9 cellular contexts compared by ENCODE assay signal in genomic region chr22:24244144-24244787, GRCh38. TPM values are rescaled to one million over a fixed set of nuclear protein-coding genes. Genes with fewer than 3 reads are reported as not detected.
DNase-seq lines count a peak whose midpoint lies in the region; ATAC-seq, FAIRE-seq and TF ChIP-seq lines count a peak whose summit lies in the region.
"Had no signal": no experiment of that assay in that cellular context is flagged by ENCODE, and none has a peak within 500 bp of the region (broad histone marks: within the 10 kb centered on the region; RNA-seq: fewer than 3 reads in every experiment).

No MANE protein-coding gene starts in this region.

- H2AFZ ChIP-seq in SK-N-SH (ENCODE audit: low read depth) = peak overlapping the region; percentile 1; the same call in 1 of the 2 replicates

- CTCF ChIA-PET in SK-N-SH (lab: Yijun Ruan, JAX) = interaction anchor here (0.7 to 5.6 kb wide), 5 partner anchors 28 to 377 kb away, joined by 3 to 94 read pairs (median 3); no protein-coding TSS in a partner anchor

- H3F3A ChIP-seq in SK-N-SH (replicated peaks; ENCODE audit: insufficient read depth) = peaks cover 3% of the 10 kb centered on the region

- H3K79me2 ChIP-seq in SK-N-SH (ENCODE audit: insufficient read depth) = no peaks in the 10 kb centered on the region

- H3K36me3 ChIP-seq in SK-N-SH (replicated peaks in 1 of 2; ENCODE audit: control insufficient read depth in 1 of 2, insufficient read depth in 2 of 2, low read length in 1 of 2) = no peaks in the 10 kb centered on the region
- H3K36me3 ChIP-seq in kidney (ENCODE audit: control insufficient read depth in 1 of 2, insufficient read depth in 2 of 2, low read length in 2 of 2) = no peaks in the 10 kb centered on the region
- H3K36me3 ChIP-seq in thoracic aorta = no peaks in the 10 kb centered on the region

- H4K20me1 ChIP-seq in SK-N-SH (ENCODE audit: insufficient read depth) = no peaks in the 10 kb centered on the region

- POLR2A ChIA-PET in SK-N-SH (lab: Yijun Ruan, JAX) = no interaction called here

- H3K27ac ChIP-seq in SK-N-SH (ENCODE audit: low read depth in 2 of 2, low read length in 1 of 2) (peak overlapping the region in 1 of 2 experiments; percentile 89; a peak in 2 of 4 replicates), kidney (ENCODE audit: low read depth in 2 of 2, low read length in 2 of 2) (peak overlapping the region; percentile 41 to 53), thoracic aorta (peak overlapping the region; percentile 20 to 63)

- in situ Hi-C loops in astrocyte of the cerebellum (cut with HindIII; ENCODE audit: low sequenced_read_pairs) = no loop called here

- intact Hi-C loops in kidney (cut with DNase I) = no loop called here

- no peak; the same call in 2 of the 3 replicates for ATAC-seq in SK-N-SH treated with all-trans-retinoic acid at 6 μM for 48 hours
- ATAC-seq in thoracic aorta (ENCODE audit: insufficient number of reproducible peaks, low FRiP score, low read depth) = no peak
- ATAC-seq in GM18517 (IDR thresholded peaks at IDR 0.05; ENCODE audit: unreplicated experiment) = no peak

- TF ChIP-seq CTCF in SK-N-SH (IDR thresholded peaks at IDR 0.05) (no peak), astrocyte of the cerebellum (IDR thresholded peaks at IDR 0.05; ENCODE audit: low read depth, low read length, missing control alignments) (no peak), kidney (IDR thresholded peaks at IDR 0.05; ENCODE audit: borderline replicate concordance, extremely low read depth, insufficient read depth) (no peak), thoracic aorta (IDR thresholded peaks at IDR 0.05) (no peak)

- peak; percentile 84 for DNase-seq in SK-N-SH
- no peak for DNase-seq in astrocyte of the cerebellum (ENCODE audit: low read depth)
- DNase-seq in kidney = peak; percentile 85
- DNase-seq in thoracic aorta (ENCODE audit: low spot score) = no peak
- DNase-seq in GM19239 (ENCODE audit: insufficient read length, low spot score) = no peak
- DNase-seq in HuH-7.5 (ENCODE audit: low spot score) = no peak

- no peaks in the 10 kb centered on the region for H3K9me2 ChIP-seq in SK-N-SH

- 69% methylated on average over 19 of the region's 19 CpGs for WGBS in SK-N-SH (ENCODE audit: low lambda C conversion rate)

- H3K9me3 ChIP-seq in SK-N-SH = no peaks in the 10 kb centered on the region
- H3K9me3 ChIP-seq in kidney (ENCODE audit: control insufficient read depth in 1 of 2, low read length in 2 of 2) = no peaks in the 10 kb centered on the region
- no peaks in the 10 kb centered on the region for H3K9me3 ChIP-seq in thoracic aorta

- H3K9ac ChIP-seq in SK-N-SH = no peak overlapping the region
- no peak overlapping the region for H3K9ac ChIP-seq in kidney (ENCODE audit: low read length in 2 of 2)

- FAIRE-seq in kidney (lab: Jason Lieb, UNC) = no peak
- no peak for FAIRE-seq in GM19239 (lab: Jason Lieb, UNC)
- FAIRE-seq: frontal cortex had no signal

- TF ChIP-seq RAD21 in SK-N-SH (IDR thresholded peaks at IDR 0.05; ENCODE audit: low read length) = no peak

- TF ChIP-seq EP300 in SK-N-SH (IDR thresholded peaks at IDR 0.05; ENCODE audit: borderline replicate concordance in 1 of 2, low read depth in 1 of 2, low read length in 1 of 2) = peak in 1 of 2 experiments; percentile 14; a peak in 1 of 4 replicates

- H3K4me2 ChIP-seq in SK-N-SH = no peak overlapping the region

- H3K4me3 ChIP-seq in SK-N-SH (ENCODE audit: low read depth in 2 of 2, low read length in 1 of 2) (no peak overlapping the region; a peak in 1 of 4 replicates), astrocyte of the cerebellum (ENCODE audit: low read depth, low read length) (peak overlapping the region; percentile 21), kidney (ENCODE audit: low read length in 2 of 2) (peak overlapping the region; percentile 43 to 56), thoracic aorta (peak overlapping the region; percentile 53)

- peaks cover 26 to 52% of the 10 kb centered on the region in 2 experiments; a peak in 3 of 4 replicates for H3K4me1 ChIP-seq in SK-N-SH (ENCODE audit: control insufficient read depth in 1 of 2, insufficient read depth in 2 of 2, low read depth in 1 of 2, low read length in 1 of 2)
- H3K4me1 ChIP-seq in kidney (ENCODE audit: control insufficient read depth in 1 of 2, insufficient read depth in 1 of 2, low read depth in 1 of 2, low read length in 2 of 2) = peaks cover 5 to 11% of the 10 kb centered on the region in 2 donors
- peaks cover 30 to 46% of the 10 kb centered on the region in 2 donors for H3K4me1 ChIP-seq in thoracic aorta (ENCODE audit: control insufficient read depth in 1 of 2, low read depth in 2 of 2)

- no peaks in the 10 kb centered on the region for H3K27me3 ChIP-seq in SK-N-SH (ENCODE audit: insufficient read depth)
- no peaks in the 10 kb centered on the region for H3K27me3 ChIP-seq in thoracic aorta (replicated peaks; ENCODE audit: insufficient read depth)

TF ChIP-seq in SK-N-SH, 30 proteins besides CTCF, POLR2A, EP300 and RAD21 (continues in another document):
- no peak for TF ChIP-seq TEAD4 (IDR thresholded peaks at IDR 0.05; ENCODE audit: borderline replicate concordance, insufficient read depth)
- no peak for TF ChIP-seq NRF1 (IDR thresholded peaks at IDR 0.05; ENCODE audit: low read depth, low read length)
- TF ChIP-seq MXI1 (IDR thresholded peaks at IDR 0.05; ENCODE audit: low read depth, low read length) = 0 out of 2 replicates have a peak, but pooled peaks have one; percentile 20
- TF ChIP-seq SIN3A (IDR thresholded peaks at IDR 0.05; ENCODE audit: borderline replicate concordance, low read depth, low read length) = no peak
- TF ChIP-seq JUND (IDR thresholded peaks at IDR 0.05) = no peak
- peak; percentile 70; the same call in 1 of the 2 replicates for TF ChIP-seq GATA2 (CRISPR knock-in tag; IDR thresholded peaks at IDR 0.05)
- 0 out of 2 replicates have a peak, but pooled peaks have one; percentile 17 for TF ChIP-seq TCF12 (IDR thresholded peaks at IDR 0.05)
- no peak for TF ChIP-seq YY1 (IDR thresholded peaks at IDR 0.05; ENCODE audit: low read depth)
- TF ChIP-seq ZBTB33 (IDR thresholded peaks at IDR 0.05; ENCODE audit: borderline replicate concordance, low read depth) = no peak
- no peak for TF ChIP-seq POLR2AphosphoS5 (IDR thresholded peaks at IDR 0.05; ENCODE audit: low read depth, low read length)

TF ChIP-seq in SK-N-SH treated with all-trans-retinoic acid at 6 μM for 48 hours, 23 proteins besides CTCF, POLR2A, EP300 and RAD21 (continues in another document):
- TF ChIP-seq TCF4 (CRISPR knock-in tag; IDR thresholded peaks at IDR 0.05; ENCODE audit: borderline replicate concordance) (no peak), BACH2 (CRISPR knock-in tag; IDR thresholded peaks at IDR 0.05; ENCODE audit: borderline replicate concordance) (no peak), ZFP30 (CRISPR knock-in tag; IDR thresholded peaks at IDR 0.05) (no peak), RARB (CRISPR knock-in tag; IDR thresholded peaks at IDR 0.05) (no peak), CSDC2 (CRISPR knock-in tag; IDR thresholded peaks at IDR 0.05) (no peak), ZFP3 (CRISPR knock-in tag; IDR thresholded peaks at IDR 0.05) (no peak), ZNF70 (CRISPR knock-in tag; IDR thresholded peaks at IDR 0.05) (no peak), PPARA (CRISPR knock-in tag; IDR thresholded peaks at IDR 0.05; ENCODE audit: borderline replicate concordance) (no peak), CSRNP3 (CRISPR knock-in tag; IDR thresholded peaks at IDR 0.05) (no peak), ISL1 (CRISPR knock-in tag; IDR thresholded peaks at IDR 0.05) (no peak), ARNTL (CRISPR knock-in tag; IDR thresholded peaks at IDR 0.05; ENCODE audit: borderline replicate concordance, low read depth) (no peak)

RNA-seq across cellular contexts. Expression of gene GGT5, which starts 0.6 kb away (rescaled TPM):
- polyA plus RNA-seq in SK-N-SH (2012; rRNA removed) = 3.3 and 4.6 TPM in 2 replicates
- polyA plus RNA-seq in SK-N-SH (2012; cell fraction: cytosol; rRNA removed) = 1.2 and 2.7 TPM in 2 replicates
- 6.3 and 7.6 TPM in 2 replicates for polyA plus RNA-seq in SK-N-SH (2012; cell fraction: nucleus; rRNA removed)
- 103 TPM for total RNA-seq in kidney
- 63.2 TPM for polyA plus RNA-seq in kidney (ENCODE audit: insufficient read depth, low read depth, low replicate concordance)
- 100 to 1,000 TPM in 1 of 2 donors, 10 to 100 TPM in 1; 81.3 to 175 TPM for total RNA-seq in thoracic aorta

RNA-seq across cellular contexts. Expression of gene SPECC1L, which starts 26.4 kb away (rescaled TPM):
- polyA plus RNA-seq in SK-N-SH (2012; rRNA removed) (22.9 and 25.9 TPM in 2 replicates), kidney (ENCODE audit: insufficient read depth, low read depth, low replicate concordance) (11.1 TPM)
- 17.8 and 21.8 TPM in 2 replicates for polyA plus RNA-seq in SK-N-SH (2012; cell fraction: cytosol; rRNA removed)
- polyA plus RNA-seq in SK-N-SH (2012; cell fraction: nucleus; rRNA removed) = 36.5 and 44.0 TPM in 2 replicates
- total RNA-seq in kidney (65.8 TPM), thoracic aorta (10 to 100 TPM; 49.4 to 50.0 TPM)

Comparison
In these comparisons a context has a peak if more than half of its experiments do, and no peak if none do; other contexts are left out.
1. DNase-seq: peak in SK-N-SH (single experiment) and kidney (single experiment); none in astrocyte of the cerebellum (single experiment), thoracic aorta (single experiment), GM19239 (single experiment) and HuH-7.5 (single experiment).
2. H3K4me3 ChIP-seq: peak in astrocyte of the cerebellum (single experiment), kidney (2 of 2) and thoracic aorta (single experiment); none in SK-N-SH (0 of 2).